21 cellular contexts compared by ENCODE assay signal in the genomic region with DNA sequence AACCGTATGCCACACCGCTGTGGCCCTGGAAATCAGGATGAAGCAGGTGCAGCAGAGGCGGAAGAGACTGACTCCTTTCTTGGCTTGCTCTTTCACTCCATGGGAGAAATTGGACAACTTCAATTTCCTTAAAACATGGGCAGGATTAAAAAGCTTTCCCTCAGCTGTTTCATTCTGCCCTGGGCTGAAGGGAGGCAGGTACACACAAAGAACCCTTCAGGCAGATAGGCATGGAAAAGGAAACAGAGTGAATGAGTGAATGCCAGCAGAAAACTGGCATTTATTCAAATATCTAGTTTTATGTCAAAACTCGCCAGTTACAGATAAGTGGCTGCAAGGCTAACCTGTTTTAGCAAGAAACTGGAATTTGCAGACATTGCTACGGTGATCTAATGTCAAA.
"Had no signal": no experiment of that assay in that cellular context is flagged by ENCODE, and none has a peak within 500 bp of the region (broad histone marks: within the 10 kb centered on the region; RNA-seq: fewer than 3 reads in every experiment).

No MANE protein-coding gene starts in this region.

- H3K9me3 ChIP-seq: left lung, thyroid gland, upper lobe of right lung had no signal

- ATAC-seq: left lung; stimulated activated naive CD8-positive, alpha-beta T cell treated with anti-CD3 and anti-CD28 coated beads, Interleukin-15, Interleukin-2, amounts not matched to agents 100 U/mL and 50 U/mL, for 24 hours; upper lobe of right lung had no signal

- H3K27ac ChIP-seq: cardiac muscle cell, foreskin keratinocyte, left lung, upper lobe of right lung had no signal

- H3K4me1 ChIP-seq: foreskin keratinocyte had no signal

- H3K27me3 ChIP-seq: cardiac muscle cell, foreskin keratinocyte, left lung, thyroid gland, upper lobe of right lung had no signal

- DNase-seq: activated CD4-positive, alpha-beta memory T cell treated with anti-CD3 and anti-CD28 coated beads for 36 hours; activated CD4-positive, alpha-beta T cell treated with anti-CD3 and anti-CD28 coated beads for 48 hours; activated CD4-positive, CD25-positive, alpha-beta regulatory T cell; activated naive CD4-positive, alpha-beta T cell treated with anti-CD3 and anti-CD28 coated beads for 36 hours; activated naive CD8-positive, alpha-beta T cell treated with anti-CD3 and anti-CD28 coated beads, Interleukin-2, amount 10 ng/mL, durations not matched to agents 7 days and 5 days; activated T-cell treated with anti-CD3 and anti-CD28 coated beads, Interleukin-2, amount 50 U/mL, for 48 hours; amniotic stem cell; cortex of kidney; erythroblast; kidney; left lung; nephron progenitor cell; nucleus accumbens; retina; stimulated activated CD4-positive, alpha-beta T cell treated with anti-CD3 and anti-CD28 coated beads, Interleukin-4, amount 100 ng/mL, for 4 hours; stimulated activated naive CD8-positive, alpha-beta T cell treated with anti-CD3 and anti-CD28 coated beads, Interleukin-15, Interleukin-2, amounts not matched to agents 100 U/mL and 50 U/mL, for 24 hours; T1000; thyroid gland; upper lobe of right lung had no signal

- H3K4me3 ChIP-seq: cardiac muscle cell, left lung, thyroid gland, upper lobe of right lung had no signal
